In genomic region chr3:14949126-14949525, GRCh38 we compare ENCODE assay signal across 8 cellular contexts. TPM values are rescaled to one million over a fixed set of nuclear protein-coding genes. Genes with fewer than 3 reads are reported as not detected.
DNase-seq lines count a peak whose midpoint lies in the region; ATAC-seq and TF ChIP-seq lines count a peak whose summit lies in the region.

No MANE protein-coding gene starts in this region.

- peak overlapping the region; percentile 100 for H3K4me2 ChIP-seq in neural cell (ENCODE audit: low read length)

- H3K4me3 Mint-ChIP-seq in CD14-positive monocyte: peak overlapping the region; percentile 92 to 98
- peak overlapping the region; percentile 95 to 98 for H3K4me3 Mint-ChIP-seq in effector memory CD8-positive, alpha-beta T cell

- no peaks in the 10 kb centered on the region for H3K27me3 ChIP-seq in neural cell (ENCODE audit: insufficient read depth, low read depth, low read length)

- peak overlapping the region; percentile 81 for H3K9ac ChIP-seq in neural cell (ENCODE audit: low read length)

- TF ChIP-seq EP300 in neural cell (conservative IDR thresholded peaks at IDR 0.05; ENCODE audit: poor library complexity, severe bottlenecking): no peak

- no peak for TF ChIP-seq RAD21 in neural cell (conservative IDR thresholded peaks at IDR 0.05)

- no peak for ATAC-seq in effector memory CD8-positive, alpha-beta T cell (replicated peaks)
- ATAC-seq in HG03442 (IDR thresholded peaks at IDR 0.05; ENCODE audit: unreplicated experiment): no peak
- no peak for ATAC-seq in GM18907 (IDR thresholded peaks at IDR 0.05; ENCODE audit: unreplicated experiment)
- no peak for ATAC-seq in GM18858 (IDR thresholded peaks at IDR 0.05; ENCODE audit: unreplicated experiment)

- H3F3A ChIP-seq in neural cell (ENCODE audit: insufficient read depth, low read length, poor library complexity, severe bottlenecking): no peaks in the 10 kb centered on the region

- H3K9me3 Mint-ChIP-seq in CD14-positive monocyte: no peaks in the 10 kb centered on the region
- H3K9me3 Mint-ChIP-seq in effector memory CD8-positive, alpha-beta T cell: no peaks in the 10 kb centered on the region

- DNase-seq in CD14-positive monocyte (ENCODE audit: low spot score) (no peak), NCI-H69 (lab: John Stamatoyannopoulos, UW) (peak; percentile 3), NCI-H2107 treated with DMSO at 0.1 percent for 48 hours (lab: John Stamatoyannopoulos, UW; ENCODE audit: unreplicated experiment) (no peak)
- DNase-seq in effector memory CD8-positive, alpha-beta T cell: no peak

- no peaks in the 10 kb centered on the region for H3K9me3 ChIP-seq in neural cell (ENCODE audit: low read length)

- H3K36me3 ChIP-seq in neural cell (ENCODE audit: insufficient read depth, low read length): no peaks in the 10 kb centered on the region

- no peaks in the 10 kb centered on the region for H3K9me2 ChIP-seq in neural cell (ENCODE audit: insufficient read depth, low read length)

- peaks cover 59% of the 10 kb centered on the region for H3K79me2 ChIP-seq in neural cell (replicated peaks; ENCODE audit: insufficient read depth, low read length)

- peak overlapping the region; percentile 82 for H3K27ac ChIP-seq in neural cell (ENCODE audit: low read length)

- peak overlapping the region; percentile 40 for H2AFZ ChIP-seq in neural cell (ENCODE audit: low read depth, low read length)

- H3K4me3 ChIP-seq in neural cell (ENCODE audit: low read length): peak overlapping the region; percentile 96

- H3K27me3 Mint-ChIP-seq in CD14-positive monocyte (ENCODE audit: low read depth in 3 of 3): no peaks in the 10 kb centered on the region
- H3K27me3 Mint-ChIP-seq in effector memory CD8-positive, alpha-beta T cell: no peaks in the 10 kb centered on the region

- peaks cover 2% of the 10 kb centered on the region for H4K20me1 ChIP-seq in neural cell (ENCODE audit: insufficient read depth)

- intact Hi-C loops in CD14-positive monocyte (cut with micrococcal nuclease): loop anchor here (5.0 to 10.0 kb wide), 6 partner anchors 116 to 772 kb away; partner anchors contain the start of genes BTD (in 1 of the 2), CCDC174 (in 1 of the 2), HACL1 (in 1 of the 2) and LSM3 (in 1 of the 2)

- peaks cover 18 to 23% of the 10 kb centered on the region in 2 donors for H3K36me3 Mint-ChIP-seq in CD14-positive monocyte
- H3K36me3 Mint-ChIP-seq in effector memory CD8-positive, alpha-beta T cell (ENCODE audit: insufficient read depth): peaks cover 38% of the 10 kb centered on the region

- peaks cover 30% of the 10 kb centered on the region for H3K4me1 Mint-ChIP-seq in CD14-positive monocyte
- H3K4me1 Mint-ChIP-seq in effector memory CD8-positive, alpha-beta T cell (ENCODE audit: low read depth in 2 of 2): peaks cover 28 to 59% of the 10 kb centered on the region in 2 donors

- H3K27ac Mint-ChIP-seq in CD14-positive monocyte: peak overlapping the region in 6 of 7 donors; percentile 62 to 100 (median 92)
- H3K27ac Mint-ChIP-seq in effector memory CD8-positive, alpha-beta T cell: peak overlapping the region; percentile 99 to 100

- TF ChIP-seq CTCF in CD14-positive monocyte (IDR thresholded peaks at IDR 0.05) (no peak), neural cell (IDR thresholded peaks at IDR 0.05; ENCODE audit: poor library complexity, severe bottlenecking) (no peak)

TF ChIP-seq in neural cell, 6 proteins besides CTCF, POLR2A, EP300 and RAD21:
- no peak for TF ChIP-seq SMC3 (conservative IDR thresholded peaks at IDR 0.05; ENCODE audit: poor library complexity)
- no peak for TF ChIP-seq EZH2 (IDR thresholded peaks at IDR 0.05; ENCODE audit: borderline replicate concordance, insufficient read depth, low read length, poor library complexity, severe bottlenecking)
- TF ChIP-seq REST (IDR thresholded peaks at IDR 0.05; ENCODE audit: borderline replicate concordance): no peak
- TF ChIP-seq POLR2AphosphoS5 (IDR thresholded peaks at IDR 0.05): no peak
- no peak for TF ChIP-seq MXI1 (conservative IDR thresholded peaks at IDR 0.05; ENCODE audit: poor library complexity, severe bottlenecking)

RNA-seq across cellular contexts. Expression of gene NR2C2, which starts 1.7 kb away (rescaled TPM):
- 1 to 10 TPM; 3.4 to 3.8 TPM for polyA plus RNA-seq in CD14-positive monocyte
- 37.5 and 40.4 TPM in 2 replicates for polyA plus RNA-seq in neural cell
- polyA minus RNA-seq in neural cell: 74.0 and 99.9 TPM in 2 replicates
